Comparison of ENCODE assay signal across 11 cellular contexts in genomic region chr1:29975036-29975694, GRCh38.
DNase-seq lines count a peak whose midpoint lies in the region; ATAC-seq and TF ChIP-seq lines count a peak whose summit lies in the region.
"Had no signal": no experiment of that assay in that cellular context is flagged by ENCODE, and none has a peak within 500 bp of the region (broad histone marks: within the 10 kb centered on the region; RNA-seq: fewer than 3 reads in every experiment).

No MANE protein-coding gene starts in this region.

- peaks cover 7% of the 10 kb centered on the region for H3K36me3 Mint-ChIP-seq in WTC11

- H3K27ac ChIP-seq in stomach (no peak overlapping the region), Peyer's patch (no peak overlapping the region)

- peaks cover 0 to 26% (median 0%) of the 10 kb centered on the region in 3 donors for H3K27me3 ChIP-seq in stomach
- H3K27me3 ChIP-seq in Peyer's patch = no peaks in the 10 kb centered on the region

- TF ChIP-seq POLR2A in stomach (IDR thresholded peaks at IDR 0.05) (no peak), Peyer's patch (IDR thresholded peaks at IDR 0.05) (no peak)

- H3K4me1 Mint-ChIP-seq in WTC11 = peaks cover 50% of the 10 kb centered on the region

- TF ChIP-seq CTCF in WTC11 (IDR thresholded peaks at IDR 0.05) = no peak
- TF ChIP-seq CTCF in stomach (IDR thresholded peaks at IDR 0.05) = no peak
- TF ChIP-seq CTCF in Peyer's patch (IDR thresholded peaks at IDR 0.05) = no peak

- CTCF ChIA-PET in HEK293T (lab: Yijun Ruan, JAX) = no interaction called here
- CTCF ChIA-PET in WTC11 (lab: Charles Lee) = no interaction called here

- no peaks in the 10 kb centered on the region for H3K4me1 ChIP-seq in stomach
- no peaks in the 10 kb centered on the region for H3K4me1 ChIP-seq in Peyer's patch

- no peak for TF ChIP-seq EP300 in stomach (IDR thresholded peaks at IDR 0.05)

- DNase-seq in AG08396 (ENCODE audit: low spot score) (peak; percentile 53), HEK293T (ENCODE audit: extremely low spot score) (peak; percentile 52), WTC11 (ENCODE audit: low spot score) (peak; percentile 60), iPS-NIHi11 (ENCODE audit: low spot score) (peak; percentile 53), inferior parietal cortex (ENCODE audit: extremely low spot score) (no peak), stomach (no peak), Peyer's patch (no peak), NCI-H1105 treated with DMSO at 0.1 percent for 48 hours (lab: John Stamatoyannopoulos, UW) (no peak)
- DNase-seq: DMS53; NCI-H510A treated with DMSO at 0.1 percent for 48 hours; stimulated activated naive CD4-positive, alpha-beta T cell had no signal

- no peak overlapping the region; the same call in 1 of the 2 replicates for H3K27ac Mint-ChIP-seq in WTC11

- 22 to 34% (median 32%) methylated on average over 7 of the region's 7 CpGs for WGBS in stomach, 5 donors

- no peak overlapping the region for H3K4me3 Mint-ChIP-seq in WTC11

- no peaks in the 10 kb centered on the region for H3K9me3 ChIP-seq in stomach
- no peaks in the 10 kb centered on the region for H3K9me3 ChIP-seq in Peyer's patch

- H3K36me3 ChIP-seq in stomach (no peaks in the 10 kb centered on the region), Peyer's patch (no peaks in the 10 kb centered on the region)

- intact Hi-C loops in stomach (cut with DNase I; ENCODE audit: low total_unique reads) = no loop called here

- H3K9me3 Mint-ChIP-seq in WTC11 = peaks cover 10% of the 10 kb centered on the region

- no peak for ATAC-seq in WTC11

- peaks cover 18% of the 10 kb centered on the region for H3K27me3 Mint-ChIP-seq in WTC11 (ENCODE audit: low read depth)

- POLR2A ChIA-PET in HEK293T (lab: Yijun Ruan, JAX) = no interaction called here
- POLR2A ChIA-PET in WTC11 (lab: Charles Lee) = no interaction called here

- H3K4me3 ChIP-seq in stomach = no peak overlapping the region
- no peak overlapping the region for H3K4me3 ChIP-seq in Peyer's patch

TF ChIP-seq in HEK293T, 16 proteins besides CTCF, POLR2A, EP300 and RAD21:
- TF ChIP-seq BHLHE40 (IDR thresholded peaks at IDR 0.05; ENCODE audit: borderline replicate concordance) = no peak
- no peak for TF ChIP-seq LEF1 (IDR thresholded peaks at IDR 0.05; ENCODE audit: borderline replicate concordance)
- no peak for TF ChIP-seq ZNF384 (IDR thresholded peaks at IDR 0.05)
- no peak for TF ChIP-seq FOXA1 (IDR thresholded peaks at IDR 0.05)
- no peak for TF ChIP-seq TARDBP (IDR thresholded peaks at IDR 0.05)

TF ChIP-seq in WTC11, 78 proteins besides CTCF, POLR2A, EP300 and RAD21 (continues in another document):
- no peak for TF ChIP-seq ZNF512 (CRISPR knock-in tag; IDR thresholded peaks at IDR 0.05; ENCODE audit: borderline replicate concordance)
- TF ChIP-seq TEAD1 (CRISPR knock-in tag; IDR thresholded peaks at IDR 0.05) = peak; percentile 88
- TF ChIP-seq, protein P1, sequence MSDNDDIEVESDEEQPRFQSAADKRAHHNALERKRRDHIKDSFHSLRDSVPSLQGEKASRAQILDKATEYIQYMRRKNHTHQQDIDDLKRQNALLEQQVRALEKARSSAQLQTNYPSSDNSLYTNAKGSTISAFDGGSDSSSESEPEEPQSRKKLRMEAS (CRISPR knock-in tag; IDR thresholded peaks at IDR 0.05) = peak; percentile 55; the same call in 1 of the 2 replicates
- no peak for TF ChIP-seq RORB (CRISPR knock-in tag; IDR thresholded peaks at IDR 0.05)
- TF ChIP-seq PRRX2 (CRISPR knock-in tag; IDR thresholded peaks at IDR 0.05) = no peak
- TF ChIP-seq ZBTB21 (CRISPR knock-in tag; IDR thresholded peaks at IDR 0.05; ENCODE audit: borderline replicate concordance) = no peak
- TF ChIP-seq NR2C2 (CRISPR knock-in tag; IDR thresholded peaks at IDR 0.05) = no peak
- TF ChIP-seq GABPB1 (CRISPR knock-in tag; IDR thresholded peaks at IDR 0.05) = no peak
- 0 out of 2 replicates have a peak, but pooled peaks have one; percentile 57 for TF ChIP-seq ZNF281 (CRISPR knock-in tag; IDR thresholded peaks at IDR 0.05)
- no peak for TF ChIP-seq MYBL2 (CRISPR knock-in tag; IDR thresholded peaks at IDR 0.05)
- no peak for TF ChIP-seq CREB1 (CRISPR knock-in tag; IDR thresholded peaks at IDR 0.05)
- no peak for TF ChIP-seq ETV6 (CRISPR knock-in tag; IDR thresholded peaks at IDR 0.05)
- TF ChIP-seq FOXJ3 (CRISPR knock-in tag; IDR thresholded peaks at IDR 0.05; ENCODE audit: borderline replicate concordance) = 0 out of 2 replicates have a peak, but pooled peaks have one; percentile 70
- TF ChIP-seq AFF4 (CRISPR knock-in tag; IDR thresholded peaks at IDR 0.05; ENCODE audit: borderline replicate concordance) = no peak
- no peak for TF ChIP-seq SP1 (CRISPR knock-in tag; conservative IDR thresholded peaks at IDR 0.05)
- no peak for TF ChIP-seq IRF2 (CRISPR knock-in tag; IDR thresholded peaks at IDR 0.05; ENCODE audit: borderline replicate concordance, low read depth)
- TF ChIP-seq, protein P2, sequence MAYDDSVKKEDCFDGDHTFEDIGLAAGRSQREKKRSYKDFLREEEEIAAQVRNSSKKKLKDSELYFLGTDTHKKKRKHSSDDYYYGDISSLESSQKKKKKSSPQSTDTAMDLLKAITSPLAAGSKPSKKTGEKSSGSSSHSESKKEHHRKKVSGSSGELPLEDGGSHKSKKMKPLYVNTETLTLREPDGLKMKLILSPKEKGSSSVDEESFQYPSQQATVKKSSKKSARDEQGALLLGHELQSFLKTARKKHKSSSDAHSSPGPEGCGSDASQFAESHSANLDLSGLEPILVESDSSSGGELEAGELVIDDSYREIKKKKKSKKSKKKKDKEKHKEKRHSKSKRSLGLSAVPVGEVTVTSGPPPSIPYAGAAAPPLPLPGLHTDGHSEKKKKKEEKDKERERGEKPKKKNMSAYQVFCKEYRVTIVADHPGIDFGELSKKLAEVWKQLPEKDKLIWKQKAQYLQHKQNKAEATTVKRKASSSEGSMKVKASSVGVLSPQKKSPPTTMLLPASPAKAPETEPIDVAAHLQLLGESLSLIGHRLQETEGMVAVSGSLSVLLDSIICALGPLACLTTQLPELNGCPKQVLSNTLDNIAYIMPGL (CRISPR knock-in tag; IDR thresholded peaks at IDR 0.05) = no peak

Comparison
In these comparisons a context has a peak if more than half of its experiments do, and no peak if none do; other contexts are left out.
1. DNase-seq: peak in AG08396 (single experiment), HEK293T (single experiment), WTC11 (single experiment) and iPS-NIHi11 (single experiment); none in inferior parietal cortex (single experiment), stomach (single experiment), Peyer's patch (0 of 3) and NCI-H1105 treated with DMSO at 0.1 percent for 48 hours (single experiment).